In genomic region chr22:46691571-46691970, GRCh38 we compare ENCODE assay signal across 19 cellular contexts. TPM values are rescaled to one million over a fixed set of nuclear protein-coding genes. Genes with fewer than 3 reads are reported as not detected.
DNase-seq lines count a peak whose midpoint lies in the region; ATAC-seq, FAIRE-seq and TF ChIP-seq lines count a peak whose summit lies in the region.
"Had no signal": no experiment of that assay in that cellular context is flagged by ENCODE, and none has a peak within 500 bp of the region (broad histone marks: within the 10 kb centered on the region; RNA-seq: fewer than 3 reads in every experiment).

No MANE protein-coding gene starts in this region.

- H4K8ac ChIP-seq in neuronal stem cell (ENCODE audit: low read depth, low read length) = no peak overlapping the region

- no peak overlapping the region for H3K18ac ChIP-seq in neuronal stem cell (ENCODE audit: low read length)

- peak overlapping the region; percentile 48 for H3K27ac Mint-ChIP-seq in activated T-helper 17 cell treated with anti-CD3 and anti-CD28 coated beads, Interleukin-2, amount 50 U/mL, for 72 hours
- H3K27ac Mint-ChIP-seq: B cell, GM23338 had no signal

- H3K14ac ChIP-seq in neuronal stem cell (ENCODE audit: low read length) = peak overlapping the region; percentile 98

- intact Hi-C loops in Right ventricle myocardium inferior (cut with DNase I) = no loop called here
- intact Hi-C loops in left ventricle myocardium superior (cut with micrococcal nuclease) = no loop called here
- intact Hi-C loops in mammary epithelial cell (cut with micrococcal nuclease) = no loop called here

- dilution Hi-C loops in mammary epithelial cell (cut with HindIII; ENCODE audit: low sequenced_read_pairs) = loop anchor here (25.0 kb wide), 1 partner anchor 96 kb away; no protein-coding TSS in a partner anchor

- H2AFZ ChIP-seq in neuronal stem cell (ENCODE audit: low read length) (no peak overlapping the region), mammary epithelial cell (ENCODE audit: low read depth, low read length) (no peak overlapping the region)
- H2AFZ ChIP-seq: GM23338 had no signal

- peak overlapping the region; percentile 15 for H2BK5ac ChIP-seq in neuronal stem cell (ENCODE audit: low read length)

- FAIRE-seq in frontal cortex (lab: Jason Lieb, UNC) = no peak
- FAIRE-seq: D721Med, G401.6, GM12891, GM18507, H54 had no signal

- DNase-seq in Right ventricle myocardium inferior (ENCODE audit: missing footprints) = peak; percentile 9
- no peak for DNase-seq in left ventricle myocardium superior
- no peak for DNase-seq in neuronal stem cell (ENCODE audit: low spot score)
- DNase-seq in Ammon's horn (ENCODE audit: low spot score) = no peak
- DNase-seq in frontal cortex (ENCODE audit: low spot score in 2 of 2) = no peak
- DNase-seq in mammary epithelial cell = no peak
- DNase-seq: 8988T; Caco-2; CD4-positive, alpha-beta T cell; HCEC 1CT had no signal

- H3K27ac ChIP-seq in neuronal stem cell (replicated peaks; ENCODE audit: low read length) (no peak overlapping the region), mammary epithelial cell (ENCODE audit: insufficient read depth, low read depth, low read length) (no peak overlapping the region)
- H3K27ac ChIP-seq: C4-2B had no signal

- H3K4me1 ChIP-seq in neuronal stem cell (ENCODE audit: control insufficient read depth in 2 of 2, insufficient read depth in 1 of 2, low read depth in 1 of 2, low read length in 2 of 2) = no peaks in the 10 kb centered on the region
- H3K4me1 ChIP-seq in mammary epithelial cell (ENCODE audit: insufficient read depth, low read length) = no peaks in the 10 kb centered on the region
- H3K4me1 ChIP-seq: Caco-2 had no signal

- no peaks in the 10 kb centered on the region for H3K27me3 ChIP-seq in neuronal stem cell (ENCODE audit: control insufficient read depth in 3 of 3, insufficient read depth in 3 of 3, low read depth in 1 of 3, low read length in 3 of 3)
- no peaks in the 10 kb centered on the region for H3K27me3 ChIP-seq in mammary epithelial cell (ENCODE audit: insufficient read depth, low read length)

- peaks cover 56 to 92% of the 10 kb centered on the region in 2 donors for H3K36me3 ChIP-seq in neuronal stem cell (replicated peaks in 1 of 2; ENCODE audit: control insufficient read depth in 2 of 2, insufficient read depth in 2 of 2, low read length in 2 of 2)
- peaks cover 8% of the 10 kb centered on the region for H3K36me3 ChIP-seq in mammary epithelial cell (ENCODE audit: insufficient read depth, low read length)

- no peak overlapping the region for H3K4me3 Mint-ChIP-seq in activated T-helper 17 cell treated with anti-CD3 and anti-CD28 coated beads, Interleukin-2, amount 50 U/mL, for 72 hours
- H3K4me3 Mint-ChIP-seq: B cell; CD4-positive, alpha-beta T cell; GM23338 had no signal

- no peak overlapping the region for H3K4ac ChIP-seq in neuronal stem cell (ENCODE audit: low read length)

- H4K91ac ChIP-seq in neuronal stem cell (ENCODE audit: low read depth, low read length, poor library complexity) = no peak overlapping the region

- H3K9me3 Mint-ChIP-seq in activated T-helper 17 cell treated with anti-CD3 and anti-CD28 coated beads, Interleukin-2, amount 50 U/mL, for 72 hours = no peaks in the 10 kb centered on the region
- H3K9me3 Mint-ChIP-seq: CD4-positive, alpha-beta T cell; GM23338 had no signal

- H3K4me1 Mint-ChIP-seq in activated T-helper 17 cell treated with anti-CD3 and anti-CD28 coated beads, Interleukin-2, amount 50 U/mL, for 72 hours = no peaks in the 10 kb centered on the region

- H3K4me2 ChIP-seq in neuronal stem cell (ENCODE audit: insufficient read depth, low read length, poor library complexity, severe bottlenecking) = no peak overlapping the region
- H3K4me2 ChIP-seq in mammary epithelial cell (ENCODE audit: insufficient read depth, low read depth, low read length) = no peak overlapping the region
- H3K4me2 ChIP-seq: GM23338 had no signal

- WGBS in neuronal stem cell (ENCODE audit: extremely low coverage in 2 of 2, insufficient read length in 2 of 2, insufficient replicate concordance in 1 of 2), 2 donors = no CpG with 5 or more reads among the region's 17 CpGs
- 85% methylated on average over 17 of the region's 17 CpGs for WGBS in mammary epithelial cell (ENCODE audit: low coverage, missing lambda C conversion rate)

- no peak overlapping the region for H2BK15ac ChIP-seq in neuronal stem cell (ENCODE audit: low read length)

- no peaks in the 10 kb centered on the region for H4K20me1 ChIP-seq in mammary epithelial cell (ENCODE audit: insufficient read depth, low read length)

- no peaks in the 10 kb centered on the region for H3K27me3 Mint-ChIP-seq in activated T-helper 17 cell treated with anti-CD3 and anti-CD28 coated beads, Interleukin-2, amount 50 U/mL, for 72 hours
- H3K27me3 Mint-ChIP-seq: CD4-positive, alpha-beta T cell had no signal

- BruUV-seq in mammary epithelial cell (replicated peaks; lab: Mats Ljungman, UMichigan) = no TSS peak

- H2BK120ac ChIP-seq in neuronal stem cell (ENCODE audit: low read depth, low read length) = no peak overlapping the region

- no peak overlapping the region for H2BK12ac ChIP-seq in neuronal stem cell (ENCODE audit: low read length)

- no peak for TF ChIP-seq CTCF in mammary epithelial cell (conservative IDR thresholded peaks at IDR 0.05 in 1 of 2, IDR thresholded peaks at IDR 0.05 in 1 of 2; ENCODE audit: extremely low read depth in 1 of 2, insufficient read depth in 1 of 2, low read depth in 1 of 2, low read length in 2 of 2)

- peaks cover 7% of the 10 kb centered on the region for H3K79me1 ChIP-seq in neuronal stem cell (ENCODE audit: low read depth, low read length)

- H2AK5ac ChIP-seq in neuronal stem cell (ENCODE audit: low read depth, low read length) = no peak overlapping the region

- CTCF ChIA-PET in mammary epithelial cell (lab: Charles Lee; ENCODE audit: low non-redundant PET) = no interaction called here

- H3K9me3 ChIP-seq in neuronal stem cell (replicated peaks in 1 of 2; ENCODE audit: control insufficient read depth in 2 of 2, insufficient read depth in 1 of 2, low read depth in 1 of 2, low read length in 2 of 2) (peaks cover 0 to 2% of the 10 kb centered on the region in 2 donors), mammary epithelial cell (replicated peaks; ENCODE audit: insufficient read depth, low read length) (no peaks in the 10 kb centered on the region)
- H3K9me3 ChIP-seq: Caco-2 had no signal

- H3K4me3 ChIP-seq in neuronal stem cell (ENCODE audit: low read length in 2 of 2) (peak overlapping the region in 1 of 2 donors; percentile 17), mammary epithelial cell (replicated peaks in 1 of 3; ENCODE audit: insufficient read depth in 1 of 3, low read depth in 2 of 3, low read length in 3 of 3) (no peak overlapping the region)
- H3K4me3 ChIP-seq: GM23338 had no signal

- no peak for ATAC-seq in Right ventricle myocardium inferior
- no peak for ATAC-seq in left ventricle myocardium superior
- no peak for ATAC-seq in activated T-helper 17 cell treated with anti-CD3 and anti-CD28 coated beads, Interleukin-2, amount 50 U/mL, for 72 hours (replicated peaks)
- ATAC-seq: GM23338 had no signal

- H3K9ac ChIP-seq in neuronal stem cell (ENCODE audit: low read depth, low read length, poor library complexity) = no peak overlapping the region
- H3K9ac ChIP-seq in mammary epithelial cell (ENCODE audit: insufficient read depth, low read length) = no peak overlapping the region

- H3K36me3 Mint-ChIP-seq in activated T-helper 17 cell treated with anti-CD3 and anti-CD28 coated beads, Interleukin-2, amount 50 U/mL, for 72 hours (ENCODE audit: low read depth) = peaks cover 95% of the 10 kb centered on the region

- in situ Hi-C loops in mammary epithelial cell (cut with MboI; ENCODE audit: low sequenced_read_pairs in 2 of 2) = no loop called here

- no peaks in the 10 kb centered on the region for H3K79me2 ChIP-seq in mammary epithelial cell (ENCODE audit: insufficient read depth, low read length)

- no peak overlapping the region for H3K23ac ChIP-seq in neuronal stem cell (ENCODE audit: low read depth, low read length, poor library complexity)

RNA-seq across cellular contexts. Expression of gene CERK, which starts 46.5 kb away (rescaled TPM):
- total RNA-seq in Right ventricle myocardium inferior = 71.6 TPM
- 87.5 TPM for total RNA-seq in left ventricle myocardium superior
- 100 to 1,000 TPM in 1 of 2 donors, 10 to 100 TPM in 1; 90.7 to 124 TPM for total RNA-seq in activated T-helper 17 cell treated with anti-CD3 and anti-CD28 coated beads, Interleukin-2, amount 50 U/mL, for 72 hours
- 50.9 TPM for polyA plus RNA-seq in neuronal stem cell (2013, experiment 1 of 2)
- 51.4 TPM for polyA plus RNA-seq in neuronal stem cell (2013, experiment 2 of 2)
- 35.1 TPM for total RNA-seq in frontal cortex
- 10 to 100 TPM; 16.3 to 17.5 TPM for total RNA-seq in mammary epithelial cell
- polyA plus RNA-seq in mammary epithelial cell = 16.0 TPM
- 27.8 TPM for polyA minus RNA-seq in mammary epithelial cell
